ENCODE assay signal across 26 cellular contexts in the genomic region with DNA sequence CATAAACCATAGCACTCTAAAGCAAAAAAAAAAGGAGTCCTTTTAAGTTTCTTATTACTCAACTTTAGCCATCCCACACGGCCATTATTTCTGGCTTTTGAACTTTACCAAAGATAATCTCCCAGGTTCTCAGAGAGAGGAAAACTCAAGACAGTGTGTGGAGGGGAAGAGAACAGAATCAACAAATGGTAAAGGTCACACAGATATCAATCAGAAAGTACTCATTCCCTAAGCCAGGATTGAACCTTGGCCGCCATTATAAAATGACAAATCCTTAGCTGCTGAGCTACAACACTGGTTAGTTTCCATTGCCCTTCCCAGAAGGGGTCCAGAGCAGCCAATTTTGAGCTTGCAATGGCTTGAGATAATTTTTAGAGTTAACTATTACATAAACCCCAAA. TPM values are rescaled to one million over a fixed set of nuclear protein-coding genes. Genes with fewer than 3 reads are reported as not detected.
A peak's percentile ranks its signal among the peaks of the same experiment; 100 is the strongest.
DNase-seq lines count a peak whose midpoint lies in the region; ATAC-seq, FAIRE-seq and TF ChIP-seq lines count a peak whose summit lies in the region.
"Had no signal": no experiment of that assay in that cellular context is flagged by ENCODE, and none has a peak within 500 bp of the region (broad histone marks: within the 10 kb centered on the region; RNA-seq: fewer than 3 reads in every experiment).

No MANE protein-coding gene starts in this region.

- H3K36me3 Mint-ChIP-seq in GM23338 (ENCODE audit: low read depth) = no peaks in the 10 kb centered on the region; the same call in 2 of the 3 replicates
- H3K36me3 Mint-ChIP-seq: CD14-positive monocyte; CD4-positive, alpha-beta memory T cell; CD4-positive, CD25-positive, alpha-beta regulatory T cell had no signal

- no peaks in the 10 kb centered on the region for H3K9me1 ChIP-seq in K562 (ENCODE audit: control insufficient read depth, insufficient read depth, low read length)

- H3F3A ChIP-seq in GM23338 (replicated peaks; ENCODE audit: low read depth) = no peaks in the 10 kb centered on the region

- no peak for TF ChIP-seq CTCF in GM23338 (conservative IDR thresholded peaks at IDR 0.05; ENCODE audit: low read depth in 2 of 2)
- TF ChIP-seq CTCF in K562 (IDR thresholded peaks at IDR 0.05 in 2 of 3, conservative IDR thresholded peaks at IDR 0.05 in 1 of 3; ENCODE audit: insufficient read depth in 2 of 3, low read depth in 1 of 3, low read length in 3 of 3) = no peak
- no peak for TF ChIP-seq CTCF in hepatocyte (IDR thresholded peaks at IDR 0.05; ENCODE audit: poor library complexity)
- TF ChIP-seq CTCF in brain microvascular endothelial cell (IDR thresholded peaks at IDR 0.05; ENCODE audit: low read depth, low read length, missing control alignments) = no peak

- POLR2A ChIA-PET in K562 (lab: Yijun Ruan, JAX) = interaction anchor here (0.7 to 1.8 kb wide), 5 partner anchors 10 to 205 kb away, joined by 3 to 4 read pairs (median 3); partner anchors contain the start of gene TRIM38

- BruUV-seq in K562 (replicated peaks; lab: Mats Ljungman, UMichigan) = no TSS peak

- intact Hi-C loops in K562 (cut with micrococcal nuclease) = no loop called here

- FAIRE-seq in K562 (lab: Jason Lieb, UNC) = no peak
- FAIRE-seq: A204.1, D721Med, G401.6, GM12891, GM19239 had no signal

- H3K4me1 Mint-ChIP-seq in GM23338 = no peaks in the 10 kb centered on the region; the same call in 2 of the 3 replicates
- H3K4me1 Mint-ChIP-seq: CD4-positive, CD25-positive, alpha-beta regulatory T cell; CD8-positive, alpha-beta memory T cell had no signal

- no peak for TF ChIP-seq EP300 in K562 (IDR thresholded peaks at IDR 0.05; ENCODE audit: low read length)

- no peak for ATAC-seq in GM23338
- no peak for ATAC-seq in K562
- no peak for ATAC-seq in GM19455 (IDR thresholded peaks at IDR 0.05; ENCODE audit: unreplicated experiment)

- peaks cover 4% of the 10 kb centered on the region; the same call in 2 of the 3 replicates for H3K9me3 Mint-ChIP-seq in GM23338
- H3K9me3 Mint-ChIP-seq: CD8-positive, alpha-beta memory T cell had no signal

- no peak overlapping the region for H3K9ac ChIP-seq in K562 (ENCODE audit: insufficient read depth in 1 of 2, low read depth in 2 of 2, low read length in 2 of 2)
- H3K9ac ChIP-seq: BLaER1 had no signal

- H3K9me3 ChIP-seq in K562 (replicated peaks; ENCODE audit: control insufficient read depth, insufficient read depth, low read depth, low read length) (no peaks in the 10 kb centered on the region), hepatocyte (ENCODE audit: low read depth) (no peaks in the 10 kb centered on the region)
- H3K9me3 ChIP-seq: BE2C, Caco-2 had no signal

- H2AFZ ChIP-seq in GM23338 (0 out of 2 replicates have a peak overlapping the region, but pooled peaks have one; percentile 7), K562 (ENCODE audit: low read depth, low read length) (no peak overlapping the region), hepatocyte (no peak overlapping the region)

- no peak for TF ChIP-seq POLR2A in K562 (conservative IDR thresholded peaks at IDR 0.05)

- H3K27ac ChIP-seq in GM23338 (ENCODE audit: low read depth) = no peak overlapping the region
- no peak overlapping the region for H3K27ac ChIP-seq in K562 (ENCODE audit: extremely low read depth, low read depth, low read length)
- H3K27ac ChIP-seq in hepatocyte = peak overlapping the region; percentile 49
- H3K27ac ChIP-seq in brain microvascular endothelial cell = no peak overlapping the region
- H3K27ac ChIP-seq: BLaER1 had no signal

- H3K4me3 ChIP-seq in GM23338 (no peak overlapping the region), K562 (no peak overlapping the region), hepatocyte (no peak overlapping the region), brain microvascular endothelial cell (ENCODE audit: low read depth, low read length) (no peak overlapping the region)
- H3K4me3 ChIP-seq: BLaER1 had no signal

- no peak overlapping the region for H3K27ac Mint-ChIP-seq in GM23338
- H3K27ac Mint-ChIP-seq: CD14-positive monocyte; CD4-positive, alpha-beta memory T cell; CD4-positive, CD25-positive, alpha-beta regulatory T cell; CD8-positive, alpha-beta memory T cell had no signal

- WGBS in K562 (ENCODE audit: insufficient coverage, low coverage, missing lambda C conversion rate) = 50% methylated on average over 2 of the region's 2 CpGs
- WGBS in hepatocyte (ENCODE audit: low lambda C conversion rate, missing lambda C conversion rate) = 51% methylated on average over 2 of the region's 2 CpGs

- H3K27me3 ChIP-seq in GM23338 (ENCODE audit: insufficient read depth) = no peaks in the 10 kb centered on the region
- no peaks in the 10 kb centered on the region for H3K27me3 ChIP-seq in K562 (ENCODE audit: control insufficient read depth in 2 of 2, insufficient read depth in 2 of 2, low read length in 2 of 2)
- no peaks in the 10 kb centered on the region for H3K27me3 ChIP-seq in hepatocyte
- no peaks in the 10 kb centered on the region for H3K27me3 ChIP-seq in brain microvascular endothelial cell (replicated peaks)
- H3K27me3 ChIP-seq: BE2C, BLaER1 had no signal

- in situ Hi-C loops in K562 (cut with MboI) (no loop called here), brain microvascular endothelial cell (cut with HindIII; ENCODE audit: low pct_ligation_motif_present, low sequenced_read_pairs) (no loop called here)

- H4K20me1 ChIP-seq in GM23338 (replicated peaks; ENCODE audit: insufficient read depth) (no peaks in the 10 kb centered on the region), K562 (replicated peaks; ENCODE audit: control insufficient read depth, insufficient read depth, low read length) (no peaks in the 10 kb centered on the region), hepatocyte (ENCODE audit: insufficient read depth, poor library complexity, severe bottlenecking) (no peaks in the 10 kb centered on the region)
- H4K20me1 ChIP-seq: BLaER1 had no signal

- H3K79me2 ChIP-seq in GM23338 (replicated peaks; ENCODE audit: insufficient read depth) (no peaks in the 10 kb centered on the region), K562 (ENCODE audit: control insufficient read depth, insufficient read depth, low read length) (no peaks in the 10 kb centered on the region), hepatocyte (no peaks in the 10 kb centered on the region)

- H3K9me2 ChIP-seq in GM23338 (ENCODE audit: insufficient read depth) = peaks cover 8% of the 10 kb centered on the region; the same call in 1 of the 2 replicates
- no peaks in the 10 kb centered on the region for H3K9me2 ChIP-seq in hepatocyte (replicated peaks; ENCODE audit: insufficient read depth)

- DNase-seq in GM23338 (ENCODE audit: low spot score) = no peak
- DNase-seq in K562 (ENCODE audit: extremely low read depth in 1 of 4, low spot score in 3 of 4) = no peak
- peak; percentile 26 for DNase-seq in hepatocyte (ENCODE audit: low spot score)
- DNase-seq in activated CD4-positive, CD25-positive, alpha-beta regulatory T cell treated with anti-CD3 and anti-CD28 coated beads, Interleukin-2, amount 50 U/mL, for 72 hours = no peak
- no peak for DNase-seq in brain microvascular endothelial cell
- DNase-seq: 8988T; ACHN; BE2C; C1 segment of cervical spinal cord; Caco-2; Calu3; CD4-positive, alpha-beta memory T cell; CD4-positive, CD25-positive, alpha-beta regulatory T cell; CD8-positive, alpha-beta memory T cell; DMS79 treated with DMSO at 0.1 percent for 48 hours; GF-D8 had no signal

- H3K36me3 ChIP-seq in GM23338 (ENCODE audit: insufficient read depth) (no peaks in the 10 kb centered on the region), K562 (ENCODE audit: control insufficient read depth, insufficient read depth, low read length) (no peaks in the 10 kb centered on the region), hepatocyte (replicated peaks; ENCODE audit: insufficient read depth, low read depth) (no peaks in the 10 kb centered on the region), brain microvascular endothelial cell (replicated peaks) (no peaks in the 10 kb centered on the region)
- H3K36me3 ChIP-seq: BE2C, BLaER1 had no signal

- no peak overlapping the region for H3K4me3 Mint-ChIP-seq in GM23338
- H3K4me3 Mint-ChIP-seq: CD14-positive monocyte; CD4-positive, alpha-beta memory T cell; CD4-positive, CD25-positive, alpha-beta regulatory T cell; CD8-positive, alpha-beta memory T cell had no signal

- CTCF ChIA-PET in K562 (lab: Yijun Ruan, JAX; ENCODE audit: low intra/inter-chr PET ratio) = no interaction called here

- H3K27me3 Mint-ChIP-seq in GM23338 (ENCODE audit: insufficient read depth, low read depth, poor library complexity) = peaks cover 2% of the 10 kb centered on the region

- H3K4me1 ChIP-seq in GM23338 (ENCODE audit: insufficient read depth) (peaks cover 7% of the 10 kb centered on the region; the same call in 1 of the 2 replicates), K562 (replicated peaks in 1 of 2; ENCODE audit: control insufficient read depth in 2 of 2, insufficient read depth in 2 of 2, low read length in 2 of 2) (no peaks in the 10 kb centered on the region; a peak in 1 of 5 replicates), hepatocyte (ENCODE audit: insufficient read depth) (no peaks in the 10 kb centered on the region)
- H3K4me1 ChIP-seq: BE2C, BLaER1 had no signal

- no peak for TF ChIP-seq RAD21 in K562 (CRISPR knock-in tag; conservative IDR thresholded peaks at IDR 0.05 in 1 of 2, IDR thresholded peaks at IDR 0.05 in 1 of 2)

- H3K4me2 ChIP-seq in GM23338 (no peak overlapping the region), K562 (ENCODE audit: insufficient read depth, low read length) (no peak overlapping the region), hepatocyte (peak overlapping the region; percentile 33)
- H3K4me2 ChIP-seq: BLaER1 had no signal

RNA-seq across cellular contexts. Expression of gene TRIM38, which starts 10.1 kb away (rescaled TPM):
- 0.58 and 0.66 TPM in 2 replicates for total RNA-seq in GM23338 (2014; rRNA removed; shearing (Covaris generic))
- polyA plus RNA-seq in GM23338 (2016; fragmentation: Nextera tagmentation; extraction: Ambion mirVana) (0.57 and 0.82 TPM in 2 replicates), K562 (2011; rRNA removed) (4.8 and 6.7 TPM in 2 replicates), K562 (2014; fragmentation: Illumina TruSeq; extraction: Trizol) (5.9 and 6.6 TPM in 2 replicates), K562 (2014; fragmentation: Nextera tagmentation; extraction: Ambion mirVana) (1 to 10 TPM; 1.7 to 2.3 TPM), K562 (2014; rRNA removed) (5.2 and 5.7 TPM in 2 replicates), hepatocyte (3.2 and 5.2 TPM in 2 replicates)
- 7.8 and 13.4 TPM in 2 replicates for total RNA-seq in K562 (2011; cell fraction: chromatin; rRNA removed; ENCODE audit: low replicate concordance)
- total RNA-seq in K562 (2011; cell fraction: nucleolus; rRNA removed) = 4.8 and 5.9 TPM in 2 replicates
- 8.2 and 15.0 TPM in 2 replicates for total RNA-seq in K562 (2011; cell fraction: nucleoplasm; rRNA removed)
- total RNA-seq in K562 (2014; rRNA removed) (4.4 and 4.8 TPM in 2 replicates), K562 (2014; rRNA removed; fragmentation: Illumina TruSeq; extraction: Trizol) (6.5 and 7.3 TPM in 2 replicates), K562 (2015; rRNA removed; fragmentation: Illumina TruSeq; extraction: Trizol) (6.1 and 6.7 TPM in 2 replicates), K562 (2021) (5.3 and 6.3 TPM in 2 replicates), hepatocyte (7.9 and 8.6 TPM in 2 replicates)
- 2.0 and 2.8 TPM in 2 replicates for polyA plus RNA-seq in K562 (2011; cell fraction: cytosol; rRNA removed)
- polyA plus RNA-seq in K562 (2011; cell fraction: nucleus; rRNA removed) = 6.6 and 8.0 TPM in 2 replicates
- 3.9 and 8.4 TPM in 2 replicates for polyA plus RNA-seq in K562 (2012)
- 7.4 and 7.6 TPM in 2 replicates for polyA minus RNA-seq in K562 (2011; rRNA and poly(A)+ RNA removed)
- 2.9 and 3.2 TPM in 2 replicates for polyA minus RNA-seq in K562 (2011; cell fraction: cytosol; rRNA and poly(A)+ RNA removed)
- polyA minus RNA-seq in K562 (2011; cell fraction: nucleus; rRNA and poly(A)+ RNA removed) = 5.3 and 6.3 TPM in 2 replicates

RNA-seq across cellular contexts. Expression of gene SLC17A2, which starts 22.0 kb away (rescaled TPM):
- not detected in 2 replicates for total RNA-seq in GM23338 (2014; rRNA removed; shearing (Covaris generic))
- polyA plus RNA-seq in GM23338 (2016; fragmentation: Nextera tagmentation; extraction: Ambion mirVana) (not detected in 2 replicates), K562 (2011; rRNA removed) (not detected in 2 replicates), K562 (2014; fragmentation: Illumina TruSeq; extraction: Trizol) (not detected in 2 replicates), K562 (2014; fragmentation: Nextera tagmentation; extraction: Ambion mirVana) (not detected), K562 (2014; rRNA removed) (not detected in 2 replicates), hepatocyte (2.2 and 2.8 TPM in 2 replicates)
- not detected in 2 replicates for total RNA-seq in K562 (2011; cell fraction: chromatin; rRNA removed; ENCODE audit: low replicate concordance)
- not detected in 2 replicates for total RNA-seq in K562 (2011; cell fraction: nucleolus; rRNA removed)
- not detected in 2 replicates for total RNA-seq in K562 (2011; cell fraction: nucleoplasm; rRNA removed)
- total RNA-seq in K562 (2014; rRNA removed) (not detected in 2 replicates), K562 (2014; rRNA removed; fragmentation: Illumina TruSeq; extraction: Trizol) (not detected in 2 replicates), K562 (2015; rRNA removed; fragmentation: Illumina TruSeq; extraction: Trizol) (not detected in 2 replicates), K562 (2021) (not detected in 2 replicates), hepatocyte (6.4 and 7.7 TPM in 2 replicates)
- polyA plus RNA-seq in K562 (2011; cell fraction: cytosol; rRNA removed) = not detected in 2 replicates
- polyA plus RNA-seq in K562 (2011; cell fraction: nucleus; rRNA removed) = not detected in 2 replicates
- not detected in 2 replicates for polyA plus RNA-seq in K562 (2012)
- not detected in 2 replicates for polyA minus RNA-seq in K562 (2011; rRNA and poly(A)+ RNA removed)
- polyA minus RNA-seq in K562 (2011; cell fraction: cytosol; rRNA and poly(A)+ RNA removed) = not detected in 2 replicates
- not detected in 2 replicates for polyA minus RNA-seq in K562 (2011; cell fraction: nucleus; rRNA and poly(A)+ RNA removed)
- total RNA-seq: A673; Caco-2; Calu3; CD4-positive, alpha-beta memory T cell; CD4-positive, CD25-positive, alpha-beta regulatory T cell; CD8-positive, alpha-beta memory T cell had no signal
- polyA plus RNA-seq: AG04450; CD14-positive monocyte; CD4-positive, alpha-beta memory T cell; CD4-positive, CD25-positive, alpha-beta regulatory T cell; CD8-positive, alpha-beta memory T cell had no signal
